Comparison of ENCODE assay signal across 8 cellular contexts in the genomic region with DNA sequence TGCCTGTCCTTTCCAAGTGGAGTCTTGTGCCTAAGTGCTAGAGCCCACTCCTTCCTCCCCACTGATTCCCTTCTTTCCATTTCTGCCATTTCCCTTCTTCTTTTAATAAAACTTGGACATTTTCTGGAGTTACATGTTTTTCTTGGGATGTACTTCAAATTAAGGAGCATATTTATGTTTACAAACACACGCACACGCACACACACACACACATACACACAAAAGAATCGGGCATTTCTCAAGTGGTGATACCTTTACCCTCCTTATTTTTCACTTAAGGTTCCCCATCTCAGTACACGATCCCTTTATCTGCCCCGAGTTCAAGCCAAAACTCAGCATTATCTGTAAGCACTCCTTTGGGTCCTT.
DNase-seq lines count a peak whose midpoint lies in the region; ATAC-seq, FAIRE-seq and TF ChIP-seq lines count a peak whose summit lies in the region.

No MANE protein-coding gene starts in this region.

- H3K27me3 ChIP-seq in right atrium auricular region (no peaks in the 10 kb centered on the region), small intestine (ENCODE audit: control insufficient read depth in 2 of 2, insufficient read depth in 2 of 2, low read length in 2 of 2) (no peaks in the 10 kb centered on the region)
- H3K27me3 ChIP-seq in effector memory CD4-positive, alpha-beta T cell (replicated peaks; ENCODE audit: control insufficient read depth, insufficient read depth, low read length, poor library complexity, severe bottlenecking), result no peaks in the 10 kb centered on the region

- H3K27ac ChIP-seq in right atrium auricular region (peak overlapping the region; percentile 91 to 97), small intestine (ENCODE audit: low read depth in 1 of 2, low read length in 1 of 2) (peak overlapping the region; percentile 85 to 93)
- peak overlapping the region; percentile 50 for H3K27ac ChIP-seq in effector memory CD4-positive, alpha-beta T cell (ENCODE audit: insufficient read depth, low read length, poor library complexity, severe bottlenecking)

- ATAC-seq in Right ventricle myocardium superior (ENCODE audit: poor library complexity) (no peak), HG03520 (IDR thresholded peaks at IDR 0.05; ENCODE audit: unreplicated experiment) (peak; percentile 21)

- TF ChIP-seq CTCF in right atrium auricular region (IDR thresholded peaks at IDR 0.05), result no peak
- no peak for TF ChIP-seq CTCF in D721Med (IDR thresholded peaks at IDR 0.05; ENCODE audit: insufficient read depth, missing control alignments)

- H3K36me3 ChIP-seq in right atrium auricular region, result no peaks in the 10 kb centered on the region
- no peaks in the 10 kb centered on the region for H3K36me3 ChIP-seq in effector memory CD4-positive, alpha-beta T cell (ENCODE audit: control insufficient read depth, insufficient read depth, low read length)
- no peaks in the 10 kb centered on the region for H3K36me3 ChIP-seq in small intestine (ENCODE audit: control insufficient read depth in 2 of 2, insufficient read depth in 2 of 2, low read length in 2 of 2)

- 0 to 13% (median 2%) methylated on average over 5 of the region's 5 CpGs for WGBS in small intestine, 3 donors

- DNase-seq in right atrium auricular region (ENCODE audit: low spot score) (no peak), Right ventricle myocardium superior (no peak), small intestine (no peak), GDM1 (lab: John Stamatoyannopoulos, UW) (no peak), D721Med (ENCODE audit: insufficient read length, low spot score) (no peak)
- DNase-seq in effector memory CD4-positive, alpha-beta T cell, result no peak
- no peak for DNase-seq in stimulated activated CD4-positive, alpha-beta T cell treated with anti-CD3 and anti-CD28 coated beads, Interleukin-2, amount 100 ng/mL, for 48 hours

- intact Hi-C loops in Right ventricle myocardium superior (cut with DNase I), result no loop called here

- FAIRE-seq in small intestine (lab: Jason Lieb, UNC) (no peak), D721Med (lab: Jason Lieb, UNC) (no peak)

- H3K4me3 ChIP-seq in right atrium auricular region, result peak overlapping the region; percentile 4 to 51
- H3K4me3 ChIP-seq in effector memory CD4-positive, alpha-beta T cell (ENCODE audit: insufficient read depth, low read depth, low read length, poor library complexity, severe bottlenecking), result peak overlapping the region; percentile 42
- no peak overlapping the region for H3K4me3 ChIP-seq in small intestine (ENCODE audit: low read depth in 1 of 2, low read length in 2 of 2)

- H3K4me1 ChIP-seq in right atrium auricular region (peaks cover 0 to 43% of the 10 kb centered on the region in 2 donors), small intestine (ENCODE audit: control insufficient read depth in 2 of 2, insufficient read depth in 1 of 2, low read depth in 1 of 2, low read length in 1 of 2) (peaks cover 5 to 8% of the 10 kb centered on the region in 2 donors)
- H3K4me1 ChIP-seq in effector memory CD4-positive, alpha-beta T cell (ENCODE audit: control insufficient read depth, insufficient read depth, low read length, poor library complexity, severe bottlenecking), result peaks cover 25% of the 10 kb centered on the region

- H3K9me3 ChIP-seq in right atrium auricular region (no peaks in the 10 kb centered on the region), small intestine (ENCODE audit: control insufficient read depth, low read depth) (no peaks in the 10 kb centered on the region)
- no peaks in the 10 kb centered on the region for H3K9me3 ChIP-seq in effector memory CD4-positive, alpha-beta T cell (ENCODE audit: control insufficient read depth, low read length)

Comparison
In these comparisons a context has a peak if more than half of its experiments do, and no peak if none do; other contexts are left out.
1. H3K4me3 ChIP-seq: peak in right atrium auricular region (2 of 2) and effector memory CD4-positive, alpha-beta T cell (single experiment); none in small intestine (0 of 2).
2. Peak in every context shown above with its lines, with median percentiles within 50 percentile points of each other: H3K27ac ChIP-seq.